15 cellular contexts compared by ENCODE assay signal in the genomic region with DNA sequence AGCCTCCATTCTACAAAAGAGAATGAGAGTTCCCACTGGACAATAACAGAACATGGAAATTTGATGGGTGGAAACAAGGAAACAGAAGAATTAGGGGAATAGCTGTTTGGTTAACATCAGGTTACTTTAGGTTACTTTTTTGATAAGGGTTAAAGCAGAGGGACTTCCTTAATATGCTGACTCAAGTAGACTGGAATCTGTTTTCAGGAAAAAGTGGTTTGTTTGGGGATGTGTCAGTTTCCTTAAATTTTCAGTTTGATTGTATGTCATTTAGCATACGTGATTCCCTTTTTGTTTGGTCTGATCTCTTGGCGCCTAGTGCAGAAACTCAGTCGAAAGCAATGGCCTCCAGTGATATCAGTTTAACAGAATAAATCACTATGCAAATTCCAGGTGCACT.
A peak's percentile ranks its signal among the peaks of the same experiment; 100 is the strongest.
DNase-seq lines count a peak whose midpoint lies in the region; ATAC-seq and TF ChIP-seq lines count a peak whose summit lies in the region.
"Had no signal": no experiment of that assay in that cellular context is flagged by ENCODE, and none has a peak within 500 bp of the region (broad histone marks: within the 10 kb centered on the region; RNA-seq: fewer than 3 reads in every experiment).

No MANE protein-coding gene starts in this region.

- TF ChIP-seq CTCF in GM13977 (IDR thresholded peaks at IDR 0.05; ENCODE audit: extremely low read depth, insufficient read depth, missing control alignments), result no peak

- peak; percentile 27 for DNase-seq in A172 (ENCODE audit: low spot score)
- peak; percentile 14 for DNase-seq in astrocyte of the hippocampus (ENCODE audit: low read depth, low spot score)
- DNase-seq in dermis microvascular lymphatic vessel endothelial cell (ENCODE audit: low read depth in 2 of 2), result peak; percentile 34 to 40
- peak; percentile 30 for DNase-seq in kidney tubule cell (ENCODE audit: low spot score)
- no peak for DNase-seq in GM13977 (ENCODE audit: low spot score)
- no peak for DNase-seq in NCI-H69 (lab: John Stamatoyannopoulos, UW)
- DNase-seq in iPS-NIHi7 (ENCODE audit: extremely low spot score), result no peak
- DNase-seq: 8988T; Calu3; CD8-positive, alpha-beta T cell; DMS79 treated with DMSO at 0.1 percent for 48 hours; GF-D8; HCEC 1CT had no signal

- ATAC-seq in HG03025 (IDR thresholded peaks at IDR 0.05; ENCODE audit: low FRiP score, unreplicated experiment), result no peak
- ATAC-seq: CD8-positive, alpha-beta T cell; GM23338 had no signal

- in situ Hi-C loops in GM13977 (cut with MboI; ENCODE audit: low pct_unique_long_range_greater_than_20kb, low sequenced_read_pairs, unreplicated experiment), result no loop called here

Comparison
In these comparisons a context has a peak if more than half of its experiments do, and no peak if none do; other contexts are left out.
1. DNase-seq: peak in A172 (single experiment), astrocyte of the hippocampus (single experiment), dermis microvascular lymphatic vessel endothelial cell (2 of 2) and kidney tubule cell (single experiment); none in GM13977 (single experiment), NCI-H69 (single experiment) and iPS-NIHi7 (single experiment).